1 cellular context compared by ENCODE assay signal in genomic region chr16:15856901-15857778, GRCh38.
TF ChIP-seq lines count a peak whose summit lies in the region.

TSS of gene MYH11 (minus strand) at chr16:15857028. CDS start at chr16:15838252, 18,776 bp downstream.

TF ChIP-seq in H1, 55 proteins besides CTCF, POLR2A, EP300 and RAD21 (continued from another document):
- TF ChIP-seq KDM5A (IDR thresholded peaks at IDR 0.05; ENCODE audit: low read length) (no peak), USF2 (IDR thresholded peaks at IDR 0.05; ENCODE audit: low read length) (no peak)
TF ChIP-seq in H1: peak in this region for 7.
